20 cellular contexts compared by ENCODE assay signal in genomic region chr15:72011291-72011940, GRCh38.
"Had no signal": no experiment of that assay in that cellular context is flagged by ENCODE, and none has a peak within 500 bp of the region (broad histone marks: within the 10 kb centered on the region; RNA-seq: fewer than 3 reads in every experiment).

No MANE protein-coding gene starts in this region.

- H3K36me3 ChIP-seq: neutrophil had no signal

- DNase-seq: effector memory CD8-positive, alpha-beta T cell; foreskin keratinocyte; head of caudate nucleus; hippocampal formation; kidney glomerular epithelial cell; mammary epithelial cell; naive thymus-derived CD4-positive, alpha-beta T cell; psoas muscle; sigmoid colon; stimulated activated naive CD4-positive, alpha-beta T cell; trophoblast cell had no signal

- H3K27me3 ChIP-seq: esophagus muscularis mucosa, foreskin keratinocyte, neutrophil, right atrium auricular region, sigmoid colon had no signal

- H3K4me3 ChIP-seq: esophagus muscularis mucosa, psoas muscle, right atrium auricular region, sigmoid colon, skin epidermis had no signal

- H3K9me3 ChIP-seq: esophagus muscularis mucosa, neutrophil, psoas muscle, right atrium auricular region, sigmoid colon had no signal

- H3K27ac Mint-ChIP-seq: dendritic cell treated with granulocyte-macrophage colony-stimulating factor and Interleukin-4, amounts not matched to agents 40 ng/mL and 50 ng/mL, for 4 days; effector memory CD8-positive, alpha-beta T cell; naive thymus-derived CD4-positive, alpha-beta T cell had no signal

- H3K9me3 Mint-ChIP-seq: dendritic cell treated with granulocyte-macrophage colony-stimulating factor and Interleukin-4, amounts not matched to agents 40 ng/mL and 50 ng/mL, for 4 days; effector memory CD8-positive, alpha-beta T cell; naive thymus-derived CD4-positive, alpha-beta T cell had no signal

- H3K4me1 ChIP-seq: esophagus muscularis mucosa, foreskin keratinocyte, psoas muscle, right atrium auricular region, sigmoid colon had no signal

- ATAC-seq: effector memory CD8-positive, alpha-beta T cell; foreskin keratinocyte; left lobe of liver; naive thymus-derived CD4-positive, alpha-beta T cell; psoas muscle had no signal

- H3K27ac ChIP-seq: epithelial cell of prostate, esophagus muscularis mucosa, foreskin keratinocyte, neutrophil, psoas muscle, right atrium auricular region, sigmoid colon, skin epidermis had no signal

- H3K27me3 Mint-ChIP-seq: dendritic cell treated with granulocyte-macrophage colony-stimulating factor and Interleukin-4, amounts not matched to agents 40 ng/mL and 50 ng/mL, for 4 days; effector memory CD8-positive, alpha-beta T cell; naive thymus-derived CD4-positive, alpha-beta T cell had no signal

- H3K4me3 Mint-ChIP-seq: dendritic cell treated with granulocyte-macrophage colony-stimulating factor and Interleukin-4, amounts not matched to agents 40 ng/mL and 50 ng/mL, for 4 days; effector memory CD8-positive, alpha-beta T cell; naive thymus-derived CD4-positive, alpha-beta T cell had no signal

- FAIRE-seq: colon, islet of Langerhans had no signal
